21 cellular contexts compared by ENCODE assay signal in genomic region chr22:18144105-18144504, GRCh38.
"Had no signal": no experiment of that assay in that cellular context is flagged by ENCODE, and none has a peak within 500 bp of the region (broad histone marks: within the 10 kb centered on the region; RNA-seq: fewer than 3 reads in every experiment).

No MANE protein-coding gene starts in this region.

- H3K9me3 ChIP-seq: esophagus squamous epithelium, gastrocnemius medialis, heart right ventricle, lower lobe of right lung had no signal

- H3K4me3 ChIP-seq: esophagus squamous epithelium, gastrocnemius medialis, heart right ventricle, left lung, lower lobe of right lung had no signal

- DNase-seq: cortex of kidney; effector CD8-positive, alpha-beta T cell; effector memory CD8-positive, alpha-beta T cell; endodermal cell; erythroblast; esophagus squamous epithelium; foreskin fibroblast; foreskin melanocyte; gastrocnemius medialis; glutamatergic neuron; head of caudate nucleus; heart right ventricle; hippocampal formation; left cardiac atrium; left lung; left ventricle myocardium superior; lower lobe of right lung; mesenchymal stem cell; naive B cell had no signal

- H3K27ac ChIP-seq: epithelial cell of prostate, esophagus squamous epithelium, heart right ventricle, left lung, lower lobe of right lung had no signal

- ATAC-seq: effector memory CD8-positive, alpha-beta T cell; esophagus mucosa; gastrocnemius medialis; heart right ventricle; left cardiac atrium; left lung; left ventricle myocardium superior; lower lobe of right lung had no signal

- H3K36me3 ChIP-seq: esophagus squamous epithelium, gastrocnemius medialis, heart right ventricle, lower lobe of right lung had no signal

- H3K27me3 ChIP-seq: esophagus squamous epithelium, gastrocnemius medialis, heart right ventricle, left lung had no signal
